Comparison of ENCODE assay signal across 1 cellular context in the genomic region with DNA sequence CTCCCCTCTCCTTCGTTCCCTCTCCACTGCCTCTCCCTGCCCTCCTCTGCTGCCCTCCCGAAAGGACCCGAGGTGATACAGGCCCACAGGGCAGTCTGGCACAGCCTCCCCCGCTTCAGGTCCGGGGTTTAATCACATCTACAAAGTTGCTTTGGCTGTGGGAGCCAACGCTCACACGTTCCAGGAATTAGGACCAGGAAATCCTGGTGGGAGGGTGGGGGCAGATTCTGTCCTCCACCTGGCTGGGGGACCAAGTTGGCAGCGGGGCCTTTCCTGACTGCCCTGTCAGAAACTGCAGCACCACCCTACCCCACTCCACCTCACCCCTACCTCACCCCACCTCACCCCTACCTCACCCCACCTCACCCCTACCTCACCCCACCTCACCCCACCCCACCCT.
TF ChIP-seq lines count a peak whose summit lies in the region.

No MANE protein-coding gene starts in this region.

TF ChIP-seq in SK-N-SH, 30 proteins besides CTCF, POLR2A, EP300 and RAD21 (continued from another document):
- TF ChIP-seq, protein P1, sequence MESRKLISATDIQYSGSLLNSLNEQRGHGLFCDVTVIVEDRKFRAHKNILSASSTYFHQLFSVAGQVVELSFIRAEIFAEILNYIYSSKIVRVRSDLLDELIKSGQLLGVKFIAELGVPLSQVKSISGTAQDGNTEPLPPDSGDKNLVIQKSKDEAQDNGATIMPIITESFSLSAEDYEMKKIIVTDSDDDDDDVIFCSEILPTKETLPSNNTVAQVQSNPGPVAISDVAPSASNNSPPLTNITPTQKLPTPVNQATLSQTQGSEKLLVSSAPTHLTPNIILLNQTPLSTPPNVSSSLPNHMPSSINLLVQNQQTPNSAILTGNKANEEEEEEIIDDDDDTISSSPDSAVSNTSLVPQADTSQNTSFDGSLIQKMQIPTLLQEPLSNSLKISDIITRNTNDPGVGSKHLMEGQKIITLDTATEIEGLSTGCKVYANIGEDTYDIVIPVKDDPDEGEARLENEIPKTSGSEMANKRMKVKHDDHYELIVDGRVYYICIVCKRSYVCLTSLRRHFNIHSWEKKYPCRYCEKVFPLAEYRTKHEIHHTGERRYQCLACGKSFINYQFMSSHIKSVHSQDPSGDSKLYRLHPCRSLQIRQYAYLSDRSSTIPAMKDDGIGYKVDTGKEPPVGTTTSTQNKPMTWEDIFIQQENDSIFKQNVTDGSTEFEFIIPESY (IDR thresholded peaks at IDR 0.05; ENCODE audit: borderline replicate concordance, low read depth), result no peak
- TF ChIP-seq FOSL2 (IDR thresholded peaks at IDR 0.05; ENCODE audit: borderline replicate concordance, low read depth) (no peak), TAF1 (IDR thresholded peaks at IDR 0.05; ENCODE audit: borderline replicate concordance, low read depth, low read length) (no peak)
